ENCODE assay signal across 18 cellular contexts in the genomic region with DNA sequence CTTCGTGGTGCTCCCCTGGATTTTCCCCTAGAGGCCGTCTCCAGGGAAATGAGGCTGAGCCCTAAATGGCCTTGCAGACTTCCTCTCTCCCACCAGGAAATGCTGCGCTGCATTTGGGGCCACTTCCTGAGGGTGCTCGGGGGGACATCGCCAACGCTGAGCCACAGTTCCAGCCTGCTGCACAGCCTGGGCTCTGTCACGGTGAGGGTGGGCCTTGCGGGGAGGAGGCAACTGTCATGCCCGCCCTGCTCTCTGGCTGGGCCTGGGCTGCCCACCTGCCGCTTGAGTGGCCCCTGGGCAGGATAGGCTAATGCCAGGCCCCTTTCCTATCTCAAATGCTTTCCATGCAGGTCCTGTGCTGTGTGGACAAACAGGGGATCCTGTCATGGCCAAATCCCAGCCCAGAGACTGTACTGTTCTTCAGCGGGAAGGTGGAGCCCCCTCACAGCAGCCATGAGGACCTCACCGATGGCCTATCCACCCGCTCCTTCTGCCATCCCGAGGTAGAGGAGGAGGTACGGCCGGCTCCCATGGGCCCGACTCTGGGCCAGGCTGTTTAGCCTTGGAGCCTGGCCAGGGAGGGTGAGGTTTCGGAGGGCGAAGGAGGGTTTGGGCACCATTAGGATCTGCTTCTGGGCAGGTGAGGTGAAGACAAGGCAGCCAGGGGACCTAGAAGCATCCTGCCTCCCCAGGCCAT. TPM values are rescaled to one million over a fixed set of nuclear protein-coding genes. Genes with fewer than 3 reads are reported as not detected.
DNase-seq lines count a peak whose midpoint lies in the region; ATAC-seq and TF ChIP-seq lines count a peak whose summit lies in the region.
"Had no signal": no experiment of that assay in that cellular context is flagged by ENCODE, and none has a peak within 500 bp of the region (broad histone marks: within the 10 kb centered on the region; RNA-seq: fewer than 3 reads in every experiment).

No MANE protein-coding gene starts in this region.

- H3K4me3 ChIP-seq in heart right ventricle (no peak overlapping the region), esophagus muscularis mucosa (no peak overlapping the region), psoas muscle (no peak overlapping the region), upper lobe of right lung (no peak overlapping the region)
- H3K4me3 ChIP-seq: A549, GM12878 had no signal

- peaks cover 18 to 52% (median 45%) of the 10 kb centered on the region in 9 donors for H3K4me1 ChIP-seq in heart right ventricle
- peaks cover 41 to 49% (median 47%) of the 10 kb centered on the region in 4 donors for H3K4me1 ChIP-seq in esophagus muscularis mucosa
- peaks cover 48% of the 10 kb centered on the region for H3K4me1 ChIP-seq in psoas muscle
- peaks cover 28% of the 10 kb centered on the region for H3K4me1 ChIP-seq in upper lobe of right lung
- H3K4me1 ChIP-seq: A549 had no signal

- H3K27ac ChIP-seq in heart right ventricle (peak overlapping the region in 8 of 10 donors; percentile 47 to 82 (median 67)), esophagus muscularis mucosa (replicated peaks in 1 of 4) (peak overlapping the region; percentile 39 to 70 (median 64)), psoas muscle (peak overlapping the region; percentile 76), upper lobe of right lung (peak overlapping the region; percentile 60)
- H3K27ac ChIP-seq: A549 had no signal

- 82 to 83% methylated on average over 19 of the region's 19 CpGs for WGBS in heart right ventricle, 2 donors
- 77% methylated on average over 7 of the region's 19 CpGs for WGBS in esophagus muscularis mucosa
- 80 to 88% (median 82%) methylated on average over 19 of the region's 19 CpGs for WGBS in psoas muscle, 3 donors

- TF ChIP-seq POLR2A in esophagus muscularis mucosa (IDR thresholded peaks at IDR 0.05; ENCODE audit: low read depth) = no peak

- TF ChIP-seq CTCF in heart right ventricle (IDR thresholded peaks at IDR 0.05) (no peak), esophagus muscularis mucosa (IDR thresholded peaks at IDR 0.05) (no peak), psoas muscle (IDR thresholded peaks at IDR 0.05) (no peak), upper lobe of right lung (IDR thresholded peaks at IDR 0.05) (no peak)

- ATAC-seq in heart right ventricle (peak in 4 of 8 donors; percentile 4 to 27 (median 9)), psoas muscle (no peak), upper lobe of right lung (no peak), HG03442 (IDR thresholded peaks at IDR 0.05; ENCODE audit: unreplicated experiment) (no peak)
- ATAC-seq: A549, GM12878 had no signal

- H3K36me3 ChIP-seq in heart right ventricle = peaks cover 0 to 74% (median 34%) of the 10 kb centered on the region in 9 donors
- peaks cover 26 to 75% (median 63%) of the 10 kb centered on the region in 4 donors for H3K36me3 ChIP-seq in esophagus muscularis mucosa
- peaks cover 0 to 52% of the 10 kb centered on the region in 2 donors for H3K36me3 ChIP-seq in psoas muscle (ENCODE audit: insufficient read depth in 1 of 2, low read depth in 1 of 2)
- H3K36me3 ChIP-seq in upper lobe of right lung = peaks cover 41% of the 10 kb centered on the region

- no peaks in the 10 kb centered on the region for H3K9me3 ChIP-seq in heart right ventricle
- no peaks in the 10 kb centered on the region for H3K9me3 ChIP-seq in esophagus muscularis mucosa
- no peaks in the 10 kb centered on the region for H3K9me3 ChIP-seq in psoas muscle
- H3K9me3 ChIP-seq in upper lobe of right lung = no peaks in the 10 kb centered on the region
- H3K9me3 ChIP-seq: A549 had no signal

- TF ChIP-seq EP300 in esophagus muscularis mucosa (IDR thresholded peaks at IDR 0.05) = no peak

- intact Hi-C loops in heart right ventricle (cut with DNase I) = no loop called here
- intact Hi-C loops in cardiac septum (cut with DNase I) = no loop called here
- intact Hi-C loops in esophagus muscularis mucosa (cut with DNase I) = no loop called here
- intact Hi-C loops in psoas muscle (cut with DNase I) = no loop called here
- intact Hi-C loops in upper lobe of right lung (cut with DNase I) = no loop called here

- H3K27me3 ChIP-seq in heart right ventricle = no peaks in the 10 kb centered on the region
- H3K27me3 ChIP-seq in esophagus muscularis mucosa = no peaks in the 10 kb centered on the region
- no peaks in the 10 kb centered on the region for H3K27me3 ChIP-seq in psoas muscle (ENCODE audit: insufficient read depth in 3 of 3, low read length in 2 of 3)
- no peaks in the 10 kb centered on the region for H3K27me3 ChIP-seq in upper lobe of right lung

- DNase-seq in heart right ventricle (no peak), cardiac septum (ENCODE audit: low spot score) (no peak), esophagus muscularis mucosa (ENCODE audit: extremely low spot score) (no peak), psoas muscle (no peak), upper lobe of right lung (no peak), NK-92 (lab: John Stamatoyannopoulos, UW; ENCODE audit: unreplicated experiment) (no peak), NCI-H446 treated with DMSO at 0.1 percent for 48 hours (lab: John Stamatoyannopoulos, UW) (no peak)
- DNase-seq: CD4-positive, alpha-beta T cell; DMS79; H7; IMR-90; MV-4-11; NCI-H146; NCI-H2227 treated with DMSO at 0.1 percent for 48 hours; NCI-H526 treated with DMSO at 0.1 percent for 48 hours had no signal

RNA-seq across cellular contexts. Expression of gene CASKIN2, which starts 24.2 kb away (rescaled TPM):
- total RNA-seq in heart right ventricle (10 to 100 TPM; 29.0 to 59.2 (median 37.2) TPM), cardiac septum (48.2 TPM), esophagus muscularis mucosa (10 to 100 TPM; 16.2 to 43.5 (median 35.5) TPM), psoas muscle (10 to 100 TPM; 26.3 to 33.5 (median 28.3) TPM), upper lobe of right lung (101 TPM)
- polyA plus RNA-seq in heart right ventricle (10 to 100 TPM; 17.6 to 31.2 TPM), psoas muscle (10 to 100 TPM in 1 of 3 donors, 1 to 10 TPM in 2; 8.2 to 11.0 (median 8.9) TPM)

RNA-seq across cellular contexts. Expression of gene TSEN54, which starts 25.2 kb away (rescaled TPM):
- total RNA-seq in heart right ventricle = 1 to 10 TPM; 4.2 to 9.9 (median 6.1) TPM
- 10 to 100 TPM; 13.6 to 18.1 TPM for polyA plus RNA-seq in heart right ventricle
- 7.7 TPM for total RNA-seq in cardiac septum
- total RNA-seq in esophagus muscularis mucosa = 10 to 100 TPM; 14.5 to 32.1 (median 24.1) TPM
- 1 to 10 TPM; 5.7 to 9.7 (median 8.2) TPM for total RNA-seq in psoas muscle
- 10 to 100 TPM; 10.1 to 14.9 (median 11.3) TPM for polyA plus RNA-seq in psoas muscle
- 21.6 TPM for total RNA-seq in upper lobe of right lung

RNA-seq across cellular contexts. Expression of gene LLGL2, which starts 34.4 kb away (rescaled TPM):
- total RNA-seq in heart right ventricle (1 to 10 TPM; 1.1 to 5.0 (median 2.6) TPM), cardiac septum (4.7 TPM), esophagus muscularis mucosa (10 to 100 TPM in 2 of 4 donors, 1 to 10 TPM in 2; 6.1 to 12.3 (median 9.1) TPM), psoas muscle (1 to 10 TPM; 1.4 to 3.3 (median 1.5) TPM), upper lobe of right lung (133 TPM)
- polyA plus RNA-seq in heart right ventricle (10 to 100 TPM in 1 of 2 donors, 1 to 10 TPM in 1; 5.6 to 14.8 TPM), psoas muscle (1 to 10 TPM; 1.4 to 1.9 (median 1.4) TPM)

RNA-seq across cellular contexts. Expression of gene TMEM94, which starts 34.7 kb away (rescaled TPM):
- total RNA-seq in heart right ventricle (10 to 100 TPM; 29.0 to 66.7 (median 41.3) TPM), cardiac septum (56.6 TPM), esophagus muscularis mucosa (10 to 100 TPM; 35.3 to 71.4 (median 46.3) TPM), psoas muscle (10 to 100 TPM; 43.4 to 64.3 (median 49.6) TPM), upper lobe of right lung (79.1 TPM)
- polyA plus RNA-seq in heart right ventricle (10 to 100 TPM; 25.6 to 56.1 TPM), psoas muscle (10 to 100 TPM; 18.7 to 48.5 (median 29.6) TPM)

Comparison
In these comparisons a context has a peak if more than half of its experiments do, and no peak if none do; other contexts are left out.
1. RNA of gene LLGL2, which starts 34.4 kb away (total RNA-seq): 133 TPM in upper lobe of right lung (single experiment); 6.1 to 12.3 TPM in esophagus muscularis mucosa, 4.7 TPM in cardiac septum (single experiment), 1.1 to 5.0 TPM in heart right ventricle and 1.4 to 3.3 TPM in psoas muscle; every median in the first group is over 10 times any median in the second.
2. Peak in every context shown above with its lines, with median percentiles within 50 percentile points of each other: H3K27ac ChIP-seq.